In genomic region chr5:65830856-65831255, GRCh38 we compare ENCODE assay signal across 1 cellular context.
TF ChIP-seq lines count a peak whose summit lies in the region.

No MANE protein-coding gene starts in this region.

TF ChIP-seq in SK-N-SH treated with all-trans-retinoic acid at 6 μM for 48 hours, 23 proteins besides CTCF, POLR2A, EP300 and RAD21 (continued from another document):
- TF ChIP-seq TOX (CRISPR knock-in tag; IDR thresholded peaks at IDR 0.05; ENCODE audit: borderline replicate concordance) = no peak
- TF ChIP-seq ZNF70 (CRISPR knock-in tag; IDR thresholded peaks at IDR 0.05) = no peak
- no peak for TF ChIP-seq ESRRG (CRISPR knock-in tag; IDR thresholded peaks at IDR 0.05)
